Comparison of ENCODE assay signal across 8 cellular contexts in genomic region chr19:42271045-42271419, GRCh38. TPM values are rescaled to one million over a fixed set of nuclear protein-coding genes. Genes with fewer than 3 reads are reported as not detected.
DNase-seq lines count a peak whose midpoint lies in the region; ATAC-seq, FAIRE-seq and TF ChIP-seq lines count a peak whose summit lies in the region.

No MANE protein-coding gene starts in this region.

- H2AFZ ChIP-seq in HepG2 (ENCODE audit: low read length), result no peak overlapping the region

- H3K4me1 Mint-ChIP-seq in activated T-cell treated with anti-CD3 and anti-CD28 coated beads, Interleukin-2, amount 50 U/mL, for 4 hours (ENCODE audit: low read depth), result peaks cover 41% of the 10 kb centered on the region

- TF ChIP-seq POLR2A in HepG2 (IDR thresholded peaks at IDR 0.05; ENCODE audit: insufficient read depth in 1 of 2, low read depth in 2 of 2, low read length in 2 of 2), result peak; percentile 15 to 44; a peak in 1 of 4 replicates

- FAIRE-seq in HepG2 (lab: Jason Lieb, UNC), result no peak

- H3K9ac ChIP-seq in HepG2 (ENCODE audit: insufficient read depth, low read depth, low read length), result peak overlapping the region; percentile 90

- peak overlapping the region; percentile 50 for H3K4me3 Mint-ChIP-seq in activated T-cell treated with anti-CD3 and anti-CD28 coated beads, Interleukin-2, amount 50 U/mL, for 4 hours

- DNase-seq in activated T-cell treated with anti-CD3 and anti-CD28 coated beads, Interleukin-2, amount 50 U/mL, for 4 hours, result no peak
- DNase-seq in activated T-cell treated with anti-CD3 and anti-CD28 coated beads for 4 hours, result no peak
- no peak for DNase-seq in astrocyte of the cerebellum (ENCODE audit: low read depth)
- DNase-seq in HepG2 (ENCODE audit: low spot score), result no peak
- no peak for DNase-seq in thoracic aorta (ENCODE audit: low spot score)
- no peak for DNase-seq in stimulated activated CD4-positive, alpha-beta T cell treated with anti-CD3 and anti-CD28 coated beads, Interleukin-12 subunit alpha, Interleukin-12 subunit beta, amount 100 ng/mL, for 4 hours
- DNase-seq in superior temporal gyrus (ENCODE audit: extremely low spot score), result no peak

- TF ChIP-seq EP300 in HepG2 (IDR thresholded peaks at IDR 0.05; ENCODE audit: low read depth in 2 of 2, low read length in 2 of 2) (no peak), HepG2 (CRISPR knock-in tag; IDR thresholded peaks at IDR 0.05; ENCODE audit: borderline replicate concordance) (no peak)

- POLR2A ChIA-PET in HepG2 (lab: Yijun Ruan, JAX), result interaction anchor here (0.6 to 3.2 kb wide), 4 partner anchors 10 to 28 kb away, joined by 3 to 44 read pairs (median 5); no protein-coding TSS in a partner anchor

- intact Hi-C loops in HepG2 (cut with micrococcal nuclease; ENCODE audit: unreplicated experiment), result no loop called here

- 78% methylated on average over 1 of the region's 3 CpGs for WGBS in HepG2 (ENCODE audit: low lambda C conversion rate)

- H4K20me1 ChIP-seq in HepG2 (ENCODE audit: insufficient read depth, low read length), result no peaks in the 10 kb centered on the region

- H3K9me3 ChIP-seq in HepG2 (ENCODE audit: low read length) (no peaks in the 10 kb centered on the region), thoracic aorta (no peaks in the 10 kb centered on the region)

- no peaks in the 10 kb centered on the region for H3K27me3 Mint-ChIP-seq in activated T-cell treated with anti-CD3 and anti-CD28 coated beads, Interleukin-2, amount 50 U/mL, for 4 hours (ENCODE audit: low read depth)

- H3K4me2 ChIP-seq in HepG2 (ENCODE audit: low read depth, low read length), result peak overlapping the region; percentile 96

- no TSS peak for BruUV-seq in HepG2 (replicated peaks; lab: Mats Ljungman, UMichigan)

- H3K36me3 Mint-ChIP-seq in activated T-cell treated with anti-CD3 and anti-CD28 coated beads, Interleukin-2, amount 50 U/mL, for 4 hours (ENCODE audit: insufficient read depth), result peaks cover 15% of the 10 kb centered on the region

- H3K36me3 ChIP-seq in HepG2 (replicated peaks in 1 of 2; ENCODE audit: control insufficient read depth in 1 of 2, insufficient read depth in 2 of 2, low read length in 2 of 2) (peaks cover 5 to 21% of the 10 kb centered on the region in 2 experiments; a peak in 3 of 5 replicates), thoracic aorta (peaks cover 30% of the 10 kb centered on the region)

- H3K27ac ChIP-seq in HepG2 (ENCODE audit: extremely low read length, insufficient read depth, low read length) (peak overlapping the region; percentile 76), thoracic aorta (peak overlapping the region; percentile 85 to 99)

- no peak for ATAC-seq in activated T-cell treated with anti-CD3 and anti-CD28 coated beads, Interleukin-2, amount 50 U/mL, for 4 hours
- no peak for ATAC-seq in HepG2
- ATAC-seq in thoracic aorta (ENCODE audit: insufficient number of reproducible peaks, low FRiP score, low read depth), result no peak
- no peak for ATAC-seq in HG02623 (IDR thresholded peaks at IDR 0.05; ENCODE audit: unreplicated experiment)

- H3K27me3 ChIP-seq in HepG2 (ENCODE audit: control insufficient read depth in 1 of 2, insufficient read depth in 2 of 2, low read length in 2 of 2) (no peaks in the 10 kb centered on the region; a peak in 1 of 5 replicates), thoracic aorta (replicated peaks; ENCODE audit: insufficient read depth) (no peaks in the 10 kb centered on the region)

- no peak for TF ChIP-seq RAD21 in HepG2 (CRISPR knock-in tag; IDR thresholded peaks at IDR 0.05)

- H3K79me2 ChIP-seq in HepG2 (ENCODE audit: insufficient read depth, low read length), result peaks cover 19% of the 10 kb centered on the region

- CTCF ChIA-PET in HepG2 (lab: Yijun Ruan, JAX; ENCODE audit: low intra/inter-chr PET ratio, low total read pairs), result interaction anchor here (1.1 kb wide), 1 partner anchor 9 kb away, joined by 3 read pairs; no protein-coding TSS in a partner anchor

- no peaks in the 10 kb centered on the region for H3K9me3 Mint-ChIP-seq in activated T-cell treated with anti-CD3 and anti-CD28 coated beads, Interleukin-2, amount 50 U/mL, for 4 hours

- in situ Hi-C loops in astrocyte of the cerebellum (cut with HindIII; ENCODE audit: low sequenced_read_pairs) (no loop called here), HepG2 (cut with HindIII; ENCODE audit: extremely low pct_ligation_motif_present, low pct_unique_long_range_greater_than_20kb) (no loop called here)

- H3K4me3 ChIP-seq in astrocyte of the cerebellum (ENCODE audit: low read depth, low read length) (peak overlapping the region; percentile 67), HepG2 (replicated peaks in 1 of 3; ENCODE audit: insufficient read depth in 1 of 3, low read depth in 2 of 3, low read length in 3 of 3) (peak overlapping the region in 2 of 3 experiments; percentile 73 to 81; a peak in 3 of 6 replicates), thoracic aorta (peak overlapping the region; percentile 78)

- H3K4me1 ChIP-seq in HepG2 (ENCODE audit: insufficient read depth, low read length) (peaks cover 29% of the 10 kb centered on the region), thoracic aorta (ENCODE audit: control insufficient read depth in 1 of 2, low read depth in 2 of 2) (peaks cover 24 to 59% of the 10 kb centered on the region in 2 donors)

- TF ChIP-seq CTCF in astrocyte of the cerebellum (IDR thresholded peaks at IDR 0.05; ENCODE audit: low read depth, low read length, missing control alignments) (no peak), HepG2 (CRISPR knock-in tag; IDR thresholded peaks at IDR 0.05) (no peak), thoracic aorta (IDR thresholded peaks at IDR 0.05) (no peak)

RNA-seq across cellular contexts. Expression of gene CIC, which starts 2.0 kb away (rescaled TPM):
- 10 to 100 TPM; 54.9 to 67.3 (median 64.1) TPM for total RNA-seq in activated T-cell treated with anti-CD3 and anti-CD28 coated beads, Interleukin-2, amount 50 U/mL, for 4 hours
- 5.4 and 8.0 TPM in 2 replicates for total RNA-seq in HepG2 (2016; rRNA removed; fragmentation: Illumina TruSeq; extraction: Trizol)
- 1.5 and 1.8 TPM in 2 replicates for total RNA-seq in HepG2 (2016; cell fraction: cytosol; rRNA removed; fragmentation: Illumina TruSeq; extraction: Trizol; ENCODE audit: low read depth)
- 5.2 and 7.8 TPM in 2 replicates for total RNA-seq in HepG2 (2016; cell fraction: insoluble cytoplasmic fraction; rRNA removed; fragmentation: Illumina TruSeq; extraction: Trizol)
- total RNA-seq in HepG2 (2016; cell fraction: membrane; rRNA removed; fragmentation: Illumina TruSeq; extraction: Trizol), result 4.6 and 4.9 TPM in 2 replicates
- total RNA-seq in HepG2 (2016; cell fraction: nucleus; rRNA removed; fragmentation: Illumina TruSeq; extraction: Trizol), result 10.4 and 12.3 TPM in 2 replicates
- polyA plus RNA-seq in HepG2 (2011; rRNA removed), result 5.9 and 8.3 TPM in 2 replicates
- 3.3 and 5.6 TPM in 2 replicates for polyA plus RNA-seq in HepG2 (2011; cell fraction: cytosol; rRNA removed)
- polyA plus RNA-seq in HepG2 (2011; cell fraction: nucleus; rRNA removed), result 60.6 and 75.8 TPM in 2 replicates
- polyA plus RNA-seq in HepG2 (2012), result 17.6 and 25.1 TPM in 2 replicates
- polyA plus RNA-seq in HepG2 (2016; cell fraction: cytosol; fragmentation: Illumina TruSeq; extraction: Trizol; ENCODE audit: low read depth), result 1.7 and 1.9 TPM in 2 replicates
- polyA plus RNA-seq in HepG2 (2016; cell fraction: insoluble cytoplasmic fraction; fragmentation: Illumina TruSeq; extraction: Trizol; ENCODE audit: low read depth), result 10.1 and 16.9 TPM in 2 replicates
- 5.7 and 6.0 TPM in 2 replicates for polyA plus RNA-seq in HepG2 (2016; cell fraction: membrane; fragmentation: Illumina TruSeq; extraction: Trizol; ENCODE audit: low read depth)
- 61.0 and 65.4 TPM in 2 replicates for polyA plus RNA-seq in HepG2 (2016; cell fraction: nucleus; fragmentation: Illumina TruSeq; extraction: Trizol; ENCODE audit: insufficient read depth, low read depth)
- polyA minus RNA-seq in HepG2 (2011; rRNA and poly(A)+ RNA removed; ENCODE audit: low replicate concordance), result 3.6 and 7.9 TPM in 2 replicates
- 9.1 and 10.8 TPM in 2 replicates for polyA minus RNA-seq in HepG2 (2011; cell fraction: cytosol; rRNA and poly(A)+ RNA removed)
- 14.7 and 15.5 TPM in 2 replicates for polyA minus RNA-seq in HepG2 (2011; cell fraction: nucleus; rRNA and poly(A)+ RNA removed)
- 100 to 1,000 TPM in 1 of 2 donors, 10 to 100 TPM in 1; 57.1 to 112 TPM for total RNA-seq in thoracic aorta

RNA-seq across cellular contexts. Expression of gene ERF, which starts 16.1 kb away (rescaled TPM):
- total RNA-seq in activated T-cell treated with anti-CD3 and anti-CD28 coated beads, Interleukin-2, amount 50 U/mL, for 4 hours, result 10 to 100 TPM; 86.2 to 95.4 (median 89.1) TPM
- 43.2 and 67.1 TPM in 2 replicates for total RNA-seq in HepG2 (2016; rRNA removed; fragmentation: Illumina TruSeq; extraction: Trizol)
- 54.9 and 66.8 TPM in 2 replicates for total RNA-seq in HepG2 (2016; cell fraction: cytosol; rRNA removed; fragmentation: Illumina TruSeq; extraction: Trizol; ENCODE audit: low read depth)
- total RNA-seq in HepG2 (2016; cell fraction: insoluble cytoplasmic fraction; rRNA removed; fragmentation: Illumina TruSeq; extraction: Trizol), result 35.3 and 68.2 TPM in 2 replicates
- total RNA-seq in HepG2 (2016; cell fraction: membrane; rRNA removed; fragmentation: Illumina TruSeq; extraction: Trizol), result 104 and 115 TPM in 2 replicates
- 31.2 and 38.3 TPM in 2 replicates for total RNA-seq in HepG2 (2016; cell fraction: nucleus; rRNA removed; fragmentation: Illumina TruSeq; extraction: Trizol)
- polyA plus RNA-seq in HepG2 (2011; rRNA removed), result 62.5 and 69.9 TPM in 2 replicates
- 36.9 and 45.9 TPM in 2 replicates for polyA plus RNA-seq in HepG2 (2011; cell fraction: cytosol; rRNA removed)
- 109 and 170 TPM in 2 replicates for polyA plus RNA-seq in HepG2 (2011; cell fraction: nucleus; rRNA removed)
- polyA plus RNA-seq in HepG2 (2012), result 38.4 and 44.3 TPM in 2 replicates
- polyA plus RNA-seq in HepG2 (2016; cell fraction: cytosol; fragmentation: Illumina TruSeq; extraction: Trizol; ENCODE audit: low read depth), result 30.4 TPM in 2 replicates
- polyA plus RNA-seq in HepG2 (2016; cell fraction: insoluble cytoplasmic fraction; fragmentation: Illumina TruSeq; extraction: Trizol; ENCODE audit: low read depth), result 56.4 and 79.4 TPM in 2 replicates
- polyA plus RNA-seq in HepG2 (2016; cell fraction: membrane; fragmentation: Illumina TruSeq; extraction: Trizol; ENCODE audit: low read depth), result 55.2 and 69.1 TPM in 2 replicates
- polyA plus RNA-seq in HepG2 (2016; cell fraction: nucleus; fragmentation: Illumina TruSeq; extraction: Trizol; ENCODE audit: insufficient read depth, low read depth), result 77.4 and 89.7 TPM in 2 replicates
- 39.2 and 85.5 TPM in 2 replicates for polyA minus RNA-seq in HepG2 (2011; rRNA and poly(A)+ RNA removed; ENCODE audit: low replicate concordance)
- 38.3 and 50.2 TPM in 2 replicates for polyA minus RNA-seq in HepG2 (2011; cell fraction: cytosol; rRNA and poly(A)+ RNA removed)
- 40.9 and 56.5 TPM in 2 replicates for polyA minus RNA-seq in HepG2 (2011; cell fraction: nucleus; rRNA and poly(A)+ RNA removed)
- total RNA-seq in thoracic aorta, result 10 to 100 TPM; 46.6 to 49.8 TPM

RNA-seq across cellular contexts. Expression of gene GSK3A, which starts 28.6 kb away (rescaled TPM):
- 10 to 100 TPM; 51.9 to 56.4 (median 55.2) TPM for total RNA-seq in activated T-cell treated with anti-CD3 and anti-CD28 coated beads, Interleukin-2, amount 50 U/mL, for 4 hours
- total RNA-seq in HepG2 (2016; rRNA removed; fragmentation: Illumina TruSeq; extraction: Trizol), result 14.8 and 16.9 TPM in 2 replicates
- total RNA-seq in HepG2 (2016; cell fraction: cytosol; rRNA removed; fragmentation: Illumina TruSeq; extraction: Trizol; ENCODE audit: low read depth), result 16.1 and 22.9 TPM in 2 replicates
- total RNA-seq in HepG2 (2016; cell fraction: insoluble cytoplasmic fraction; rRNA removed; fragmentation: Illumina TruSeq; extraction: Trizol), result 11.4 and 17.4 TPM in 2 replicates
- 31.4 and 34.4 TPM in 2 replicates for total RNA-seq in HepG2 (2016; cell fraction: membrane; rRNA removed; fragmentation: Illumina TruSeq; extraction: Trizol)
- total RNA-seq in HepG2 (2016; cell fraction: nucleus; rRNA removed; fragmentation: Illumina TruSeq; extraction: Trizol), result 9.7 and 11.2 TPM in 2 replicates
- polyA plus RNA-seq in HepG2 (2011; rRNA removed), result 52.5 and 56.5 TPM in 2 replicates
- polyA plus RNA-seq in HepG2 (2011; cell fraction: cytosol; rRNA removed), result 33.8 and 36.7 TPM in 2 replicates
- 33.5 and 34.5 TPM in 2 replicates for polyA plus RNA-seq in HepG2 (2011; cell fraction: nucleus; rRNA removed)
- polyA plus RNA-seq in HepG2 (2012), result 25.2 and 25.7 TPM in 2 replicates
- 41.6 and 46.1 TPM in 2 replicates for polyA plus RNA-seq in HepG2 (2016; cell fraction: cytosol; fragmentation: Illumina TruSeq; extraction: Trizol; ENCODE audit: low read depth)
- polyA plus RNA-seq in HepG2 (2016; cell fraction: insoluble cytoplasmic fraction; fragmentation: Illumina TruSeq; extraction: Trizol; ENCODE audit: low read depth), result 45.9 and 55.0 TPM in 2 replicates
- 67.9 and 73.5 TPM in 2 replicates for polyA plus RNA-seq in HepG2 (2016; cell fraction: membrane; fragmentation: Illumina TruSeq; extraction: Trizol; ENCODE audit: low read depth)
- polyA plus RNA-seq in HepG2 (2016; cell fraction: nucleus; fragmentation: Illumina TruSeq; extraction: Trizol; ENCODE audit: insufficient read depth, low read depth), result 44.2 and 47.7 TPM in 2 replicates
- polyA minus RNA-seq in HepG2 (2011; rRNA and poly(A)+ RNA removed; ENCODE audit: low replicate concordance), result 34.3 and 51.6 TPM in 2 replicates
- polyA minus RNA-seq in HepG2 (2011; cell fraction: cytosol; rRNA and poly(A)+ RNA removed), result 9.1 and 14.1 TPM in 2 replicates
- 5.2 and 6.8 TPM in 2 replicates for polyA minus RNA-seq in HepG2 (2011; cell fraction: nucleus; rRNA and poly(A)+ RNA removed)
- 10 to 100 TPM; 23.7 to 26.9 TPM for total RNA-seq in thoracic aorta

RNA-seq across cellular contexts. Expression of gene PRR19, which starts 30.9 kb away (rescaled TPM):
- 1 to 10 TPM in 2 of 3 donors, under 1 TPM in 1; 0.58 to 1.5 (median 1.3) TPM for total RNA-seq in activated T-cell treated with anti-CD3 and anti-CD28 coated beads, Interleukin-2, amount 50 U/mL, for 4 hours
- total RNA-seq in HepG2 (2016; rRNA removed; fragmentation: Illumina TruSeq; extraction: Trizol) (0.33 and 0.38 TPM in 2 replicates), thoracic aorta (not detected)
- not detected in 2 replicates for total RNA-seq in HepG2 (2016; cell fraction: cytosol; rRNA removed; fragmentation: Illumina TruSeq; extraction: Trizol; ENCODE audit: low read depth)
- 0.28 and 0.43 TPM in 2 replicates for total RNA-seq in HepG2 (2016; cell fraction: insoluble cytoplasmic fraction; rRNA removed; fragmentation: Illumina TruSeq; extraction: Trizol)
- 0.14 and 0.43 TPM in 2 replicates for total RNA-seq in HepG2 (2016; cell fraction: membrane; rRNA removed; fragmentation: Illumina TruSeq; extraction: Trizol)
- 0.50 TPM in 1 of 2 replicates, not detected in the other for total RNA-seq in HepG2 (2016; cell fraction: nucleus; rRNA removed; fragmentation: Illumina TruSeq; extraction: Trizol)
- polyA plus RNA-seq in HepG2 (2011; rRNA removed), result 0.21 and 0.26 TPM in 2 replicates
- polyA plus RNA-seq in HepG2 (2011; cell fraction: cytosol; rRNA removed), result 0.23 and 0.34 TPM in 2 replicates
- 0.43 and 0.80 TPM in 2 replicates for polyA plus RNA-seq in HepG2 (2011; cell fraction: nucleus; rRNA removed)
- 0.51 TPM in 1 of 2 replicates, not detected in the other for polyA plus RNA-seq in HepG2 (2012)
- 0.21 and 0.22 TPM in 2 replicates for polyA plus RNA-seq in HepG2 (2016; cell fraction: cytosol; fragmentation: Illumina TruSeq; extraction: Trizol; ENCODE audit: low read depth)
- polyA plus RNA-seq in HepG2 (2016; cell fraction: insoluble cytoplasmic fraction; fragmentation: Illumina TruSeq; extraction: Trizol; ENCODE audit: low read depth), result 0.69 and 0.88 TPM in 2 replicates
- 0.19 and 0.38 TPM in 2 replicates for polyA plus RNA-seq in HepG2 (2016; cell fraction: membrane; fragmentation: Illumina TruSeq; extraction: Trizol; ENCODE audit: low read depth)
- 0.57 and 1.5 TPM in 2 replicates for polyA plus RNA-seq in HepG2 (2016; cell fraction: nucleus; fragmentation: Illumina TruSeq; extraction: Trizol; ENCODE audit: insufficient read depth, low read depth)
- polyA minus RNA-seq in HepG2 (2011; rRNA and poly(A)+ RNA removed; ENCODE audit: low replicate concordance), result 0.94 and 1.4 TPM in 2 replicates
- 0.88 TPM in 1 of 2 replicates, not detected in the other for polyA minus RNA-seq in HepG2 (2011; cell fraction: cytosol; rRNA and poly(A)+ RNA removed)
- 0.25 TPM in 1 of 2 replicates, not detected in the other for polyA minus RNA-seq in HepG2 (2011; cell fraction: nucleus; rRNA and poly(A)+ RNA removed)

RNA-seq across cellular contexts. Expression of gene PAFAH1B3, which starts 31.4 kb away (rescaled TPM):
- total RNA-seq in activated T-cell treated with anti-CD3 and anti-CD28 coated beads, Interleukin-2, amount 50 U/mL, for 4 hours, result 10 to 100 TPM; 55.2 to 67.8 (median 60.0) TPM
- total RNA-seq in HepG2 (2016; rRNA removed; fragmentation: Illumina TruSeq; extraction: Trizol), result 58.0 and 58.6 TPM in 2 replicates
- 50.5 and 73.0 TPM in 2 replicates for total RNA-seq in HepG2 (2016; cell fraction: cytosol; rRNA removed; fragmentation: Illumina TruSeq; extraction: Trizol; ENCODE audit: low read depth)
- 61.4 and 62.4 TPM in 2 replicates for total RNA-seq in HepG2 (2016; cell fraction: insoluble cytoplasmic fraction; rRNA removed; fragmentation: Illumina TruSeq; extraction: Trizol)
- 53.6 and 73.9 TPM in 2 replicates for total RNA-seq in HepG2 (2016; cell fraction: membrane; rRNA removed; fragmentation: Illumina TruSeq; extraction: Trizol)
- 23.8 and 27.3 TPM in 2 replicates for total RNA-seq in HepG2 (2016; cell fraction: nucleus; rRNA removed; fragmentation: Illumina TruSeq; extraction: Trizol)
- 27.4 and 31.2 TPM in 2 replicates for polyA plus RNA-seq in HepG2 (2011; rRNA removed)
- 38.9 and 49.7 TPM in 2 replicates for polyA plus RNA-seq in HepG2 (2011; cell fraction: cytosol; rRNA removed)
- polyA plus RNA-seq in HepG2 (2011; cell fraction: nucleus; rRNA removed), result 31.1 and 32.3 TPM in 2 replicates
- polyA plus RNA-seq in HepG2 (2012), result 21.3 and 29.1 TPM in 2 replicates
- 59.5 and 77.2 TPM in 2 replicates for polyA plus RNA-seq in HepG2 (2016; cell fraction: cytosol; fragmentation: Illumina TruSeq; extraction: Trizol; ENCODE audit: low read depth)
- 57.4 and 72.9 TPM in 2 replicates for polyA plus RNA-seq in HepG2 (2016; cell fraction: insoluble cytoplasmic fraction; fragmentation: Illumina TruSeq; extraction: Trizol; ENCODE audit: low read depth)
- 53.3 and 66.7 TPM in 2 replicates for polyA plus RNA-seq in HepG2 (2016; cell fraction: membrane; fragmentation: Illumina TruSeq; extraction: Trizol; ENCODE audit: low read depth)
- polyA plus RNA-seq in HepG2 (2016; cell fraction: nucleus; fragmentation: Illumina TruSeq; extraction: Trizol; ENCODE audit: insufficient read depth, low read depth), result 41.3 and 41.9 TPM in 2 replicates
- polyA minus RNA-seq in HepG2 (2011; rRNA and poly(A)+ RNA removed; ENCODE audit: low replicate concordance), result 27.9 and 60.4 TPM in 2 replicates
- polyA minus RNA-seq in HepG2 (2011; cell fraction: cytosol; rRNA and poly(A)+ RNA removed), result 16.4 and 20.1 TPM in 2 replicates
- 7.9 and 8.8 TPM in 2 replicates for polyA minus RNA-seq in HepG2 (2011; cell fraction: nucleus; rRNA and poly(A)+ RNA removed)
- total RNA-seq in thoracic aorta, result 1 to 10 TPM in 1 of 2 donors, not detected in 1; 1.8 TPM
